In genomic region chr5:15499528-15500325, GRCh38 we compare ENCODE assay signal across 1 cellular context.
A peak's percentile ranks its signal among the peaks of the same experiment; 100 is the strongest.
TF ChIP-seq lines count a peak whose summit lies in the region.

Gene FBXL7 (plus strand): TSS chr5:15500180.

TF ChIP-seq in HEK293, 187 proteins besides CTCF, POLR2A, EP300 and RAD21 (continued from another document):
- TF ChIP-seq PBX3 (CRISPR knock-in tag; IDR thresholded peaks at IDR 0.05): peak; percentile 59; the same call in 1 of the 2 replicates
- no peak for TF ChIP-seq ZNF18 (tag by site-specific recombination; IDR thresholded peaks at IDR 0.05)
- TF ChIP-seq ZNF37A (tag by site-specific recombination; IDR thresholded peaks at IDR 0.05): no peak
- TF ChIP-seq ZIC2 (tag by site-specific recombination; IDR thresholded peaks at IDR 0.05): peak; percentile 56; the same call in 1 of the 2 replicates
- TF ChIP-seq ZNF335 (tag by site-specific recombination; conservative IDR thresholded peaks at IDR 0.05): peak; percentile 36
- TF ChIP-seq ZFP69B (tag by site-specific recombination; IDR thresholded peaks at IDR 0.05): peak; percentile 45; the same call in 1 of the 2 replicates
- no peak for TF ChIP-seq ZNF362 (tag by site-specific recombination; IDR thresholded peaks at IDR 0.05)
- TF ChIP-seq ZSCAN4 (tag by site-specific recombination; IDR thresholded peaks at IDR 0.05): no peak
- no peak for TF ChIP-seq ZNF184 (tag by site-specific recombination; IDR thresholded peaks at IDR 0.05)
- TF ChIP-seq ZBTB26 (tag by site-specific recombination; optimal IDR thresholded peaks at IDR 0.05): peak; percentile 66
- peak; percentile 70; the same call in 1 of the 2 replicates for TF ChIP-seq ZNF692 (tag by site-specific recombination; IDR thresholded peaks at IDR 0.05)
- TF ChIP-seq ZNF449 (tag by site-specific recombination; IDR thresholded peaks at IDR 0.05): no peak
